In genomic region chr9:138073408-138073807, GRCh38 we compare ENCODE assay signal across 16 cellular contexts.
A peak's percentile ranks its signal among the peaks of the same experiment; 100 is the strongest.
DNase-seq lines count a peak whose midpoint lies in the region; ATAC-seq, FAIRE-seq and TF ChIP-seq lines count a peak whose summit lies in the region.
"Had no signal": no experiment of that assay in that cellular context is flagged by ENCODE, and none has a peak within 500 bp of the region (broad histone marks: within the 10 kb centered on the region; RNA-seq: fewer than 3 reads in every experiment).

No MANE protein-coding gene starts in this region.

- H3K9ac ChIP-seq in HepG2 (ENCODE audit: insufficient read depth, low read depth, low read length) (no peak overlapping the region), H1 (replicated peaks in 1 of 4; ENCODE audit: extremely low read depth in 1 of 4, low read depth in 3 of 4, low read length in 3 of 4) (no peak overlapping the region)

- POLR2A ChIA-PET in HepG2 (lab: Yijun Ruan, JAX) = no interaction called here
- POLR2A ChIA-PET in H1 (lab: Charles Lee; ENCODE audit: partially characterized antibody) = interaction anchor here (1.6 kb wide), 1 partner anchor 13 kb away, joined by 3 read pairs; no protein-coding TSS in a partner anchor

- no peak overlapping the region for H2BK120ac ChIP-seq in H1 (replicated peaks; ENCODE audit: low read depth, low read length)

- no peak for TF ChIP-seq CTCF in right lobe of liver (IDR thresholded peaks at IDR 0.05)
- TF ChIP-seq CTCF in HepG2 (CRISPR knock-in tag; IDR thresholded peaks at IDR 0.05) = no peak
- TF ChIP-seq CTCF in H1 (IDR thresholded peaks at IDR 0.05; ENCODE audit: control extremely low read depth in 1 of 3, insufficient read depth in 1 of 3, low read depth in 1 of 3, low read length in 3 of 3) = no peak
- no peak for TF ChIP-seq CTCF in osteocyte (IDR thresholded peaks at IDR 0.05)
- no peak for TF ChIP-seq CTCF in sigmoid colon (IDR thresholded peaks at IDR 0.05)

- no peak overlapping the region for H3K4me3 Mint-ChIP-seq in osteocyte (ENCODE audit: unreplicated experiment)

- ATAC-seq in right lobe of liver (no peak), HepG2 (no peak)

- H3K4me2 ChIP-seq in HepG2 (ENCODE audit: low read depth, low read length) (no peak overlapping the region), H1 (ENCODE audit: insufficient read depth in 1 of 2, low read depth in 2 of 2, low read length in 2 of 2) (no peak overlapping the region)

- TF ChIP-seq RAD21 in HepG2 (CRISPR knock-in tag; IDR thresholded peaks at IDR 0.05) (no peak), H1 (IDR thresholded peaks at IDR 0.05 in 1 of 2, conservative IDR thresholded peaks at IDR 0.05 in 1 of 2; ENCODE audit: low read depth in 2 of 2, low read length in 2 of 2) (no peak)

- peak overlapping the region; percentile 19; the same call in 1 of the 2 replicates for H3K18ac ChIP-seq in H1 (ENCODE audit: extremely low read depth, low read length)

- intact Hi-C loops in right lobe of liver (cut with DNase I) = no loop called here
- intact Hi-C loops in HepG2 (cut with micrococcal nuclease; ENCODE audit: unreplicated experiment) = no loop called here
- intact Hi-C loops in sigmoid colon (cut with DNase I) = no loop called here

- no peak overlapping the region for H3K14ac ChIP-seq in H1 (ENCODE audit: insufficient read length)

- no peaks in the 10 kb centered on the region for H3K4me1 Mint-ChIP-seq in osteocyte (ENCODE audit: unreplicated experiment)

- TF ChIP-seq POLR2A in right lobe of liver (IDR thresholded peaks at IDR 0.05) (no peak), HepG2 (IDR thresholded peaks at IDR 0.05; ENCODE audit: insufficient read depth in 1 of 2, low read depth in 2 of 2, low read length in 2 of 2) (no peak), H1 (IDR thresholded peaks at IDR 0.05; ENCODE audit: control extremely low read depth in 1 of 2, low read depth in 2 of 2, low read length in 2 of 2) (no peak), sigmoid colon (IDR thresholded peaks at IDR 0.05) (no peak)

- H3K36me3 Mint-ChIP-seq in osteocyte (ENCODE audit: unreplicated experiment) = peaks cover 3% of the 10 kb centered on the region

- H4K20me1 ChIP-seq in HepG2 (ENCODE audit: insufficient read depth, low read length) (no peaks in the 10 kb centered on the region), H1 (replicated peaks in 1 of 2; ENCODE audit: control insufficient read depth in 1 of 2, insufficient read depth in 2 of 2, low read length in 2 of 2) (no peaks in the 10 kb centered on the region)

- CTCF ChIA-PET in HepG2 (lab: Yijun Ruan, JAX; ENCODE audit: low intra/inter-chr PET ratio, low total read pairs) (no interaction called here), H1 (lab: Charles Lee; ENCODE audit: partially characterized antibody) (interaction anchor here (1.3 to 2.1 kb wide), 3 partner anchors 10 to 105 kb away, joined by 4 to 5 read pairs (median 4); no protein-coding TSS in a partner anchor)

- no peak overlapping the region for H4K5ac ChIP-seq in H1 (ENCODE audit: insufficient read length, low read depth, low read length)

- no peaks in the 10 kb centered on the region for H3K27me3 ChIP-seq in right lobe of liver
- peaks cover 6 to 84% of the 10 kb centered on the region in 2 experiments for H3K27me3 ChIP-seq in HepG2 (ENCODE audit: control insufficient read depth in 1 of 2, insufficient read depth in 2 of 2, low read length in 2 of 2)
- no peaks in the 10 kb centered on the region; a peak in 1 of 7 replicates for H3K27me3 ChIP-seq in H1 (replicated peaks in 1 of 4; ENCODE audit: control insufficient read depth in 3 of 4, extremely low read depth in 1 of 4, insufficient read depth in 3 of 4, low read length in 3 of 4)
- peaks cover 0 to 8% (median 0%) of the 10 kb centered on the region in 3 donors for H3K27me3 ChIP-seq in sigmoid colon
- H3K27me3 ChIP-seq in HAP-1 (ENCODE audit: low read depth) = no peaks in the 10 kb centered on the region
- H3K27me3 ChIP-seq: MG63 had no signal

- no peaks in the 10 kb centered on the region for H3K79me1 ChIP-seq in H1 (ENCODE audit: low read depth, low read length)

- no peaks in the 10 kb centered on the region for H3K79me2 ChIP-seq in HepG2 (ENCODE audit: insufficient read depth, low read length)
- H3K79me2 ChIP-seq in H1 (ENCODE audit: control insufficient read depth in 1 of 2, insufficient read depth in 2 of 2, low read length in 2 of 2) = no peaks in the 10 kb centered on the region

- H3K23ac ChIP-seq in H1 (ENCODE audit: insufficient read length) = no peak overlapping the region

- no peak overlapping the region for H3K27ac Mint-ChIP-seq in osteocyte (ENCODE audit: unreplicated experiment)

- no peak overlapping the region for H3K56ac ChIP-seq in H1 (replicated peaks; ENCODE audit: insufficient read length, low read depth, low read length)

- no peak overlapping the region for H2BK20ac ChIP-seq in H1 (ENCODE audit: low read length)

- no peak overlapping the region for H2BK12ac ChIP-seq in H1 (ENCODE audit: low read depth, low read length)

- BruUV-seq in HepG2 (replicated peaks; lab: Mats Ljungman, UMichigan) = no TSS peak

- H2BK5ac ChIP-seq in H1 (ENCODE audit: low read depth, low read length) = no peak overlapping the region

- H3K4ac ChIP-seq in H1 (replicated peaks; ENCODE audit: insufficient read length, low read depth, low read length) = no peak overlapping the region

- H3K23me2 ChIP-seq in H1 (ENCODE audit: low read depth, low read length) = no peaks in the 10 kb centered on the region

- H3K4me3 ChIP-seq in right lobe of liver (no peak overlapping the region), HepG2 (replicated peaks in 1 of 3; ENCODE audit: insufficient read depth in 1 of 3, low read depth in 2 of 3, low read length in 3 of 3) (no peak overlapping the region), H1 (ENCODE audit: extremely low read depth in 1 of 4, insufficient read depth in 2 of 4, low read depth in 3 of 4, low read length in 4 of 4) (no peak overlapping the region), sigmoid colon (no peak overlapping the region), HAP-1 (no peak overlapping the region)
- H3K4me3 ChIP-seq: MG63 had no signal

- no peak overlapping the region for H4K8ac ChIP-seq in H1 (ENCODE audit: extremely low read depth, insufficient read depth, low read length)

- FAIRE-seq in HepG2 (lab: Jason Lieb, UNC) (no peak), H1 (lab: Jason Lieb, UNC) (no peak)

- H3K4me1 ChIP-seq in right lobe of liver (no peaks in the 10 kb centered on the region), HepG2 (ENCODE audit: insufficient read depth, low read length) (no peaks in the 10 kb centered on the region), H1 (replicated peaks in 1 of 4; ENCODE audit: control insufficient read depth in 3 of 4, insufficient read depth in 4 of 4, low read length in 3 of 4) (peaks cover 0 to 24% (median 9%) of the 10 kb centered on the region in 4 experiments; a peak in 5 of 7 replicates), sigmoid colon (no peaks in the 10 kb centered on the region), HAP-1 (no peaks in the 10 kb centered on the region)

- H2BK15ac ChIP-seq in H1 (ENCODE audit: low read length) = no peak overlapping the region

- WGBS in right lobe of liver (ENCODE audit: insufficient coverage, low coverage, low lambda C conversion rate, missing lambda C conversion rate) = 65% methylated on average over 6 of the region's 12 CpGs
- WGBS in HepG2 (ENCODE audit: low lambda C conversion rate) = 47% methylated on average over 12 of the region's 12 CpGs
- 86% methylated on average over 12 of the region's 12 CpGs; no CpG with 5 or more reads in 1 of the 2 experiments for WGBS in H1 (ENCODE audit: extremely low coverage in 1 of 2, insufficient coverage in 1 of 2, insufficient read length in 1 of 2, insufficient replicate concordance in 2 of 2, low coverage in 1 of 2, low lambda C conversion rate in 2 of 2, missing lambda C conversion rate in 1 of 2), 2 experiments
- WGBS in sigmoid colon, 2 donors = 85 to 86% methylated on average over 12 of the region's 12 CpGs

- TF ChIP-seq EP300 in HepG2 (IDR thresholded peaks at IDR 0.05; ENCODE audit: low read depth in 2 of 2, low read length in 2 of 2) (no peak), HepG2 (CRISPR knock-in tag; IDR thresholded peaks at IDR 0.05; ENCODE audit: borderline replicate concordance) (no peak), H1 (IDR thresholded peaks at IDR 0.05; ENCODE audit: borderline replicate concordance in 1 of 2, low read depth in 2 of 2, low read length in 2 of 2) (no peak), sigmoid colon (IDR thresholded peaks at IDR 0.05) (no peak)

- H2AK5ac ChIP-seq in H1 (ENCODE audit: low read depth, low read length) = no peak overlapping the region

- peaks cover 14% of the 10 kb centered on the region for H3K9me3 Mint-ChIP-seq in osteocyte (ENCODE audit: unreplicated experiment)

- in situ Hi-C loops in HepG2 (cut with HindIII; ENCODE audit: extremely low pct_ligation_motif_present, low pct_unique_long_range_greater_than_20kb) (no loop called here), HAP-1 (cut with MboI; ENCODE audit: low sequenced_read_pairs) (no loop called here)

- no peaks in the 10 kb centered on the region for H3K27me3 Mint-ChIP-seq in osteocyte (ENCODE audit: unreplicated experiment)

- H3K36me3 ChIP-seq in right lobe of liver = no peaks in the 10 kb centered on the region
- H3K36me3 ChIP-seq in HepG2 (replicated peaks in 1 of 2; ENCODE audit: control insufficient read depth in 1 of 2, insufficient read depth in 2 of 2, low read length in 2 of 2) = no peaks in the 10 kb centered on the region
- H3K36me3 ChIP-seq in H1 (ENCODE audit: control insufficient read depth in 2 of 4, insufficient read depth in 4 of 4, low read length in 3 of 4) = no peaks in the 10 kb centered on the region
- H3K36me3 ChIP-seq in sigmoid colon = no peaks in the 10 kb centered on the region
- H3K36me3 ChIP-seq in HAP-1 (replicated peaks) = no peaks in the 10 kb centered on the region
- H3K36me3 ChIP-seq: MG63 had no signal

- no peak overlapping the region for H4K91ac ChIP-seq in H1 (replicated peaks; ENCODE audit: insufficient read length, low read length)

- H3K9me3 ChIP-seq in right lobe of liver (no peaks in the 10 kb centered on the region), HepG2 (ENCODE audit: low read length) (no peaks in the 10 kb centered on the region), H1 (ENCODE audit: insufficient read depth in 2 of 2, low read depth in 1 of 2, low read length in 1 of 2) (peaks cover 35 to 86% of the 10 kb centered on the region in 2 experiments), sigmoid colon (no peaks in the 10 kb centered on the region), HAP-1 (no peaks in the 10 kb centered on the region)
- H3K9me3 ChIP-seq: MG63 had no signal

- H2AFZ ChIP-seq in HepG2 (ENCODE audit: low read length) = no peak overlapping the region
- H2AFZ ChIP-seq in H1 (ENCODE audit: low read length) = no peak overlapping the region

- peak in 2 of 3 donors; percentile 6 to 22 for DNase-seq in right lobe of liver
- no peak for DNase-seq in HepG2 (ENCODE audit: low spot score)
- DNase-seq in H1 (ENCODE audit: low read depth in 1 of 2, low spot score in 2 of 2) = peak in 1 of 2 experiments; percentile 43
- DNase-seq in osteocyte (ENCODE audit: extremely low spot score, unreplicated experiment) = peak; percentile 67
- no peak for DNase-seq in sigmoid colon
- no peak for DNase-seq in NCI-H82 treated with DMSO at 0.1 percent for 48 hours (lab: John Stamatoyannopoulos, UW; ENCODE audit: unreplicated experiment)
- DNase-seq in HAP-1 (ENCODE audit: low spot score in 2 of 2) = no peak
- no peak for DNase-seq in GM19238 (ENCODE audit: insufficient read length, low spot score)
- DNase-seq: C1 segment of cervical spinal cord, IMR-90, Karpas-422, MG63, NCI-H1092 treated with DMSO at 0.1 percent for 48 hours, NCI-H1694 treated with DMSO at 0.1 percent for 48 hours, NCI-H2107, SIG-M5 had no signal

- H3K27ac ChIP-seq in right lobe of liver (no peak overlapping the region), HepG2 (ENCODE audit: extremely low read length, insufficient read depth, low read length) (no peak overlapping the region), H1 (ENCODE audit: low read depth, low read length) (no peak overlapping the region), sigmoid colon (no peak overlapping the region)

Comparison
In these comparisons a context has a peak if more than half of its experiments do, and no peak if none do; other contexts are left out.
1. DNase-seq: peak in right lobe of liver (2 of 3) and osteocyte (single experiment); none in HepG2 (single experiment), sigmoid colon (single experiment), NCI-H82 treated with DMSO at 0.1 percent for 48 hours (single experiment), HAP-1 (0 of 2) and GM19238 (single experiment).